ENCODE assay signal across 8 cellular contexts in genomic region chr1:211738709-211739301, GRCh38.
A peak's percentile ranks its signal among the peaks of the same experiment; 100 is the strongest.
DNase-seq lines count a peak whose midpoint lies in the region; ATAC-seq and TF ChIP-seq lines count a peak whose summit lies in the region.

No MANE protein-coding gene starts in this region.

- H3K9me3 ChIP-seq in tibial nerve: no peaks in the 10 kb centered on the region

- H3K4me3 Mint-ChIP-seq in nephron: no peak overlapping the region

- H3K4me1 Mint-ChIP-seq in nephron: peaks cover 60% of the 10 kb centered on the region

- ATAC-seq in HG03469 (IDR thresholded peaks at IDR 0.05; ENCODE audit: unreplicated experiment): peak; percentile 39
- ATAC-seq in HG02885 (IDR thresholded peaks at IDR 0.05; ENCODE audit: poor library complexity, unreplicated experiment): no peak
- no peak for ATAC-seq in HG02588 (IDR thresholded peaks at IDR 0.05; ENCODE audit: unreplicated experiment)

- no peak for TF ChIP-seq CTCF in GM06990 (IDR thresholded peaks at IDR 0.05; ENCODE audit: insufficient read depth, low read length, poor library complexity, severe bottlenecking)
- no peak for TF ChIP-seq CTCF in nephron (IDR thresholded peaks at IDR 0.05; ENCODE audit: unreplicated experiment in 3 of 3)
- no peak for TF ChIP-seq CTCF in tibial nerve (IDR thresholded peaks at IDR 0.05)

- H3K27ac Mint-ChIP-seq in nephron: peak overlapping the region; percentile 41 to 65 (median 53)

- H3K9me3 Mint-ChIP-seq in nephron: no peaks in the 10 kb centered on the region

- H3K36me3 Mint-ChIP-seq in nephron (ENCODE audit: low read depth): no peaks in the 10 kb centered on the region

- DNase-seq in GM06990 (ENCODE audit: extremely low read depth, insufficient read length) (peak; percentile 30), globus pallidus (ENCODE audit: low spot score) (no peak), tibial nerve (ENCODE audit: low spot score in 2 of 2) (no peak)
- peak; percentile 34 to 41 for DNase-seq in activated T-cell treated with anti-CD3 and anti-CD28 coated beads, Interleukin-2, amount 50 U/mL, for 48 hours

- H3K27me3 Mint-ChIP-seq in nephron (ENCODE audit: low read depth): no peaks in the 10 kb centered on the region

- H3K36me3 ChIP-seq in GM06990 (ENCODE audit: control insufficient read depth, insufficient read depth, low read length): no peaks in the 10 kb centered on the region
- H3K36me3 ChIP-seq in tibial nerve: no peaks in the 10 kb centered on the region

- TF ChIP-seq POLR2A in tibial nerve (IDR thresholded peaks at IDR 0.05): no peak

- no peak overlapping the region for H3K4me3 ChIP-seq in GM06990 (replicated peaks; ENCODE audit: low read depth, low read length)
- no peak overlapping the region for H3K4me3 ChIP-seq in tibial nerve

- no peaks in the 10 kb centered on the region for H3K27me3 ChIP-seq in GM06990 (replicated peaks; ENCODE audit: control insufficient read depth, insufficient read depth, low read length)
- H3K27me3 ChIP-seq in tibial nerve: no peaks in the 10 kb centered on the region

- WGBS in tibial nerve, 2 donors: 45 to 68% methylated on average over 2 of the region's 2 CpGs

- H3K27ac ChIP-seq in tibial nerve: no peak overlapping the region

- TF ChIP-seq EP300 in tibial nerve (IDR thresholded peaks at IDR 0.05): no peak

- peaks cover 0 to 29% (median 2%) of the 10 kb centered on the region in 4 donors for H3K4me1 ChIP-seq in tibial nerve

Comparison
In these comparisons a context has a peak if more than half of its experiments do, and no peak if none do; other contexts are left out.
1. DNase-seq: peak in GM06990 (single experiment) and activated T-cell treated with anti-CD3 and anti-CD28 coated beads, Interleukin-2, amount 50 U/mL, for 48 hours (2 of 2); none in globus pallidus (single experiment) and tibial nerve (0 of 2).